24 cellular contexts compared by ENCODE assay signal in genomic region chr3:89238836-89239235, GRCh38.
A peak's percentile ranks its signal among the peaks of the same experiment; 100 is the strongest.
DNase-seq lines count a peak whose midpoint lies in the region; ATAC-seq and TF ChIP-seq lines count a peak whose summit lies in the region.
"Had no signal": no experiment of that assay in that cellular context is flagged by ENCODE, and none has a peak within 500 bp of the region (broad histone marks: within the 10 kb centered on the region; RNA-seq: fewer than 3 reads in every experiment).

No MANE protein-coding gene starts in this region.

- peak overlapping the region; percentile 66 for H3K27ac ChIP-seq in endodermal cell (ENCODE audit: low read depth, low read length)
- H3K27ac ChIP-seq in adrenal gland, result no peak overlapping the region
- H3K27ac ChIP-seq in breast epithelium, result no peak overlapping the region
- H3K27ac ChIP-seq: A549, HL-60, RWPE1 had no signal

- TF ChIP-seq POLR2A in adrenal gland (IDR thresholded peaks at IDR 0.05) (no peak), breast epithelium (IDR thresholded peaks at IDR 0.05) (no peak)

- H3K9me3 ChIP-seq in endodermal cell (ENCODE audit: control insufficient read depth, low read length) (no peaks in the 10 kb centered on the region), adrenal gland (replicated peaks in 1 of 3) (no peaks in the 10 kb centered on the region), breast epithelium (no peaks in the 10 kb centered on the region)
- H3K9me3 ChIP-seq: A549 had no signal

- peak; percentile 56 for DNase-seq in COLO829 (ENCODE audit: low spot score)
- DNase-seq in OCI-M1 (lab: John Stamatoyannopoulos, UW), result peak; percentile 11
- no peak for DNase-seq in endodermal cell
- no peak for DNase-seq in neural crest cell (ENCODE audit: low read depth, low spot score)
- no peak for DNase-seq in adrenal gland
- no peak for DNase-seq in breast epithelium (ENCODE audit: low spot score in 2 of 2)
- DNase-seq: C1 segment of cervical spinal cord; CD8-positive, alpha-beta T cell; DMS153; DND-41; Karpas-422; NCI-H1092; NCI-H1417 treated with DMSO at 0.1 percent for 48 hours; NCI-H1694 treated with DMSO at 0.1 percent for 48 hours; NCI-H2081; NCI-H2227 treated with DMSO at 0.1 percent for 48 hours; NCI-H69; SHP77 had no signal

- H3K27me3 ChIP-seq in endodermal cell (ENCODE audit: control insufficient read depth, insufficient read depth, low read length, poor library complexity, severe bottlenecking) (no peaks in the 10 kb centered on the region), adrenal gland (no peaks in the 10 kb centered on the region), breast epithelium (no peaks in the 10 kb centered on the region)

- no peaks in the 10 kb centered on the region for H3K9me3 Mint-ChIP-seq in endodermal cell
- no peaks in the 10 kb centered on the region for H3K9me3 Mint-ChIP-seq in neural crest cell

- TF ChIP-seq CTCF in endodermal cell (conservative IDR thresholded peaks at IDR 0.05) (no peak), neural crest cell (conservative IDR thresholded peaks at IDR 0.05) (no peak), adrenal gland (IDR thresholded peaks at IDR 0.05) (no peak), breast epithelium (IDR thresholded peaks at IDR 0.05) (no peak)

- no peak for ATAC-seq in HG03469 (IDR thresholded peaks at IDR 0.05; ENCODE audit: unreplicated experiment)
- ATAC-seq: A549; CD8-positive, alpha-beta T cell; HCT116; Panc1 had no signal

- H3K27ac Mint-ChIP-seq in endodermal cell, result no peak overlapping the region
- peak overlapping the region; percentile 68 for H3K27ac Mint-ChIP-seq in neural crest cell (ENCODE audit: unreplicated experiment)
- H3K27ac Mint-ChIP-seq: CD8-positive, alpha-beta T cell had no signal

- H3K4me3 Mint-ChIP-seq in endodermal cell (no peak overlapping the region), neural crest cell (no peak overlapping the region)
- H3K4me3 Mint-ChIP-seq: CD8-positive, alpha-beta T cell had no signal

- H3K27me3 Mint-ChIP-seq in endodermal cell (ENCODE audit: insufficient read depth) (no peaks in the 10 kb centered on the region), neural crest cell (ENCODE audit: low read depth) (no peaks in the 10 kb centered on the region)

- H3K4me1 ChIP-seq in endodermal cell (ENCODE audit: control insufficient read depth, insufficient read depth, low read length), result no peaks in the 10 kb centered on the region
- no peaks in the 10 kb centered on the region for H3K4me1 ChIP-seq in adrenal gland (replicated peaks in 1 of 2)
- no peaks in the 10 kb centered on the region for H3K4me1 ChIP-seq in breast epithelium
- H3K4me1 ChIP-seq: A549 had no signal

- intact Hi-C loops in adrenal gland (cut with DNase I) (no loop called here), breast epithelium (cut with DNase I; ENCODE audit: low total_unique reads) (no loop called here)

- H3K36me3 ChIP-seq in endodermal cell (ENCODE audit: control insufficient read depth, insufficient read depth, low read length) (no peaks in the 10 kb centered on the region), adrenal gland (replicated peaks in 1 of 2) (no peaks in the 10 kb centered on the region), breast epithelium (no peaks in the 10 kb centered on the region)

- H3K4me3 ChIP-seq in endodermal cell (ENCODE audit: low read length), result no peak overlapping the region
- H3K4me3 ChIP-seq in adrenal gland, result no peak overlapping the region
- no peak overlapping the region for H3K4me3 ChIP-seq in breast epithelium
- H3K4me3 ChIP-seq: A549 had no signal

- H3K36me3 Mint-ChIP-seq in endodermal cell (ENCODE audit: low read depth) (no peaks in the 10 kb centered on the region), neural crest cell (ENCODE audit: low read depth) (peaks cover 7% of the 10 kb centered on the region)
- H3K36me3 Mint-ChIP-seq: CD8-positive, alpha-beta T cell had no signal

- H3K9ac ChIP-seq in endodermal cell (ENCODE audit: extremely low read depth, low read length, poor library complexity, severe bottlenecking), result no peak overlapping the region

- 95 to 100% methylated on average over 1 to 2 of the region's 2 CpGs for WGBS in endodermal cell (ENCODE audit: insufficient coverage in 1 of 2, insufficient read length in 1 of 2), 2 experiments
- 58 to 74% (median 66%) methylated on average over 2 of the region's 2 CpGs for WGBS in adrenal gland, 4 donors

- H3K4me1 Mint-ChIP-seq in endodermal cell (peaks cover 1% of the 10 kb centered on the region), neural crest cell (peaks cover 17% of the 10 kb centered on the region)

Comparison
In these comparisons a context has a peak if more than half of its experiments do, and no peak if none do; other contexts are left out.
1. DNase-seq: peak in COLO829 (single experiment) and OCI-M1 (single experiment); none in endodermal cell (single experiment), neural crest cell (single experiment), adrenal gland (0 of 7) and breast epithelium (0 of 2).